Comparison of ENCODE assay signal across 32 cellular contexts in the genomic region with DNA sequence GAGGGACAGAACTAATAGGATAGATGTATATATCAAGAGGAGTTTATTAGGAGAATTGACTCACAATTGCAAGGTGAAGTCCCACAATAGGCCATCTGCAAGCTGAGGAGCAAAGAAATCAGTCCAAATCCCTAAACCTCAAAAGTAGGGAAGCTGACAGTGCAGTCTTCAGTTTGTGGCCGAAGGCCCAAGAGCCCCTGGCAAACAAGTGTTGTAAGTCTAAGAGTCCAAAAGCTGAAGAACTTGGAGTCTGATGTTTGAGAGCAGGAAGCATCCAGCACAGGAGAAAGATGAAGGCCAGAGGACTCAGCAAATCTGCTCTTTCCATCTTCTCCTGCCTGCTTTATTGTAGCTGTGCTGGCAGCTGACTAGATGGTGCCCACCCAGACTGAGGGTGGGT.
"Had no signal": no experiment of that assay in that cellular context is flagged by ENCODE, and none has a peak within 500 bp of the region (broad histone marks: within the 10 kb centered on the region; RNA-seq: fewer than 3 reads in every experiment).

No MANE protein-coding gene starts in this region.

- DNase-seq: activated B cell treated with CpG ODN at 0.5 μM for 24 hours; activated CD4-positive, alpha-beta T cell treated with anti-CD3 and anti-CD28 coated beads for 48 hours; activated CD4-positive, alpha-beta T cell treated with anti-CD3 and anti-CD28 coated beads, Interleukin-2, amount 50 U/mL, for 1 hour; activated CD4-positive, alpha-beta T cell treated with anti-CD3 and anti-CD28 coated beads, Interleukin-2, amount 50 U/mL, for 48 hours; activated CD8-positive, alpha-beta memory T cell treated with anti-CD3 and anti-CD28 coated beads for 24 hours; activated CD8-positive, alpha-beta T cell treated with anti-CD3 and anti-CD28 coated beads for 36 hours; activated effector memory CD4-positive, alpha-beta T cell treated with Interleukin-2 at 50 U/mL for 16 hours; activated gamma-delta T cell treated with Interleukin-2 at 50 U/mL for 16 hours; activated naive CD4-positive, alpha-beta T cell treated with Interleukin-2 at 50 U/mL for 16 hours; activated naive CD8-positive, alpha-beta T cell treated with anti-CD3 and anti-CD28 coated beads for 36 hours; activated naive CD8-positive, alpha-beta T cell treated with anti-CD3 and anti-CD28 coated beads, Interleukin-2, amount 50 U/mL, for 24 hours; activated T-cell treated with anti-CD3 and anti-CD28 coated beads, Interleukin-2, amount 50 U/mL, for 4 hours; adrenal gland; amygdala; caudate nucleus; cortex of kidney; dermis blood vessel endothelial cell; effector CD4-positive, alpha-beta T cell; effector memory CD8-positive, alpha-beta T cell; erythroblast; foreskin keratinocyte; gastrocnemius medialis; T-helper 1 cell; T-helper 17 cell; T1000; WERI-Rb-1 had no signal

- H3K27me3 Mint-ChIP-seq: activated CD8-positive, alpha-beta T cell treated with anti-CD3 and anti-CD28 coated beads for 36 hours; activated naive CD8-positive, alpha-beta T cell treated with anti-CD3 and anti-CD28 coated beads for 36 hours; activated naive CD8-positive, alpha-beta T cell treated with anti-CD3 and anti-CD28 coated beads, Interleukin-2, amount 50 U/mL, for 24 hours; activated T-helper 17 cell treated with anti-CD3 and anti-CD28 coated beads, Interleukin-2, amount 50 U/mL, for 72 hours; T-helper 17 cell had no signal

- H3K27ac ChIP-seq: adrenal gland, body of pancreas, esophagus muscularis mucosa, foreskin keratinocyte, gastrocnemius medialis, WERI-Rb-1 had no signal

- H3K36me3 ChIP-seq: adrenal gland, esophagus muscularis mucosa, gastrocnemius medialis, WERI-Rb-1 had no signal

- H3K27ac Mint-ChIP-seq: activated B cell treated with CpG ODN at 0.5 μM for 24 hours; activated CD8-positive, alpha-beta T cell treated with anti-CD3 and anti-CD28 coated beads for 36 hours; activated naive CD8-positive, alpha-beta T cell treated with anti-CD3 and anti-CD28 coated beads for 36 hours; activated naive CD8-positive, alpha-beta T cell treated with anti-CD3 and anti-CD28 coated beads, Interleukin-2, amount 50 U/mL, for 24 hours; activated T-helper 17 cell treated with anti-CD3 and anti-CD28 coated beads, Interleukin-2, amount 50 U/mL, for 72 hours; effector memory CD8-positive, alpha-beta T cell; T-helper 17 cell; T-helper 2 cell treated with Interferon-gamma antibody and Interleukin-4, amounts not matched to agents 5 μg/mL and 100 μg/mL, for 36 hours had no signal

- H3K36me3 Mint-ChIP-seq: activated naive CD8-positive, alpha-beta T cell treated with anti-CD3 and anti-CD28 coated beads for 36 hours had no signal

- H3K4me3 Mint-ChIP-seq: activated B cell treated with CpG ODN at 0.5 μM for 24 hours; activated CD8-positive, alpha-beta T cell treated with anti-CD3 and anti-CD28 coated beads for 36 hours; activated naive CD8-positive, alpha-beta T cell treated with anti-CD3 and anti-CD28 coated beads for 36 hours; activated naive CD8-positive, alpha-beta T cell treated with anti-CD3 and anti-CD28 coated beads, Interleukin-2, amount 50 U/mL, for 24 hours; activated T-cell treated with anti-CD3 and anti-CD28 coated beads, Interleukin-2, amount 50 U/mL, for 4 hours; activated T-helper 17 cell treated with anti-CD3 and anti-CD28 coated beads, Interleukin-2, amount 50 U/mL, for 72 hours; effector memory CD8-positive, alpha-beta T cell; T-helper 17 cell; T-helper 2 cell treated with Interferon-gamma antibody and Interleukin-4, amounts not matched to agents 5 μg/mL and 100 μg/mL, for 36 hours had no signal

- H3K9me3 Mint-ChIP-seq: activated B cell treated with CpG ODN at 0.5 μM for 24 hours; activated CD8-positive, alpha-beta T cell treated with anti-CD3 and anti-CD28 coated beads for 36 hours; activated naive CD8-positive, alpha-beta T cell treated with anti-CD3 and anti-CD28 coated beads for 36 hours; activated T-cell treated with anti-CD3 and anti-CD28 coated beads, Interleukin-2, amount 50 U/mL, for 4 hours; activated T-helper 17 cell treated with anti-CD3 and anti-CD28 coated beads, Interleukin-2, amount 50 U/mL, for 72 hours; effector memory CD8-positive, alpha-beta T cell; T-helper 2 cell treated with Interferon-gamma antibody and Interleukin-4, amounts not matched to agents 5 μg/mL and 100 μg/mL, for 36 hours had no signal

- ATAC-seq: activated CD4-positive, CD25-positive, alpha-beta regulatory T cell treated with anti-CD3 and anti-CD28 coated beads, Interleukin-2, amount 50 U/mL, for 24 hours; activated CD8-positive, alpha-beta T cell treated with anti-CD3 and anti-CD28 coated beads for 36 hours; activated naive CD8-positive, alpha-beta T cell treated with anti-CD3 and anti-CD28 coated beads, Interleukin-2, amount 50 U/mL, for 24 hours; activated T-cell treated with anti-CD3 and anti-CD28 coated beads, Interleukin-2, amount 50 U/mL, for 4 hours; activated T-helper 17 cell treated with anti-CD3 and anti-CD28 coated beads, Interleukin-2, amount 50 U/mL, for 72 hours; body of pancreas; effector memory CD8-positive, alpha-beta T cell; foreskin keratinocyte; gastrocnemius medialis; SK-N-SH treated with all-trans-retinoic acid at 6 μM for 48 hours; T-helper 17 cell had no signal

- H3K4me1 ChIP-seq: body of pancreas, esophagus muscularis mucosa, foreskin keratinocyte, gastrocnemius medialis had no signal

- H3K4me3 ChIP-seq: adrenal gland, body of pancreas, esophagus muscularis mucosa, gastrocnemius medialis had no signal

- H3K27me3 ChIP-seq: adrenal gland, body of pancreas, esophagus muscularis mucosa, foreskin keratinocyte, gastrocnemius medialis had no signal

- H3K9me3 ChIP-seq: adrenal gland, body of pancreas, esophagus muscularis mucosa, gastrocnemius medialis had no signal

- H3K4me1 Mint-ChIP-seq: activated naive CD8-positive, alpha-beta T cell treated with anti-CD3 and anti-CD28 coated beads for 36 hours had no signal
